13 cellular contexts compared by ENCODE assay signal in the genomic region with DNA sequence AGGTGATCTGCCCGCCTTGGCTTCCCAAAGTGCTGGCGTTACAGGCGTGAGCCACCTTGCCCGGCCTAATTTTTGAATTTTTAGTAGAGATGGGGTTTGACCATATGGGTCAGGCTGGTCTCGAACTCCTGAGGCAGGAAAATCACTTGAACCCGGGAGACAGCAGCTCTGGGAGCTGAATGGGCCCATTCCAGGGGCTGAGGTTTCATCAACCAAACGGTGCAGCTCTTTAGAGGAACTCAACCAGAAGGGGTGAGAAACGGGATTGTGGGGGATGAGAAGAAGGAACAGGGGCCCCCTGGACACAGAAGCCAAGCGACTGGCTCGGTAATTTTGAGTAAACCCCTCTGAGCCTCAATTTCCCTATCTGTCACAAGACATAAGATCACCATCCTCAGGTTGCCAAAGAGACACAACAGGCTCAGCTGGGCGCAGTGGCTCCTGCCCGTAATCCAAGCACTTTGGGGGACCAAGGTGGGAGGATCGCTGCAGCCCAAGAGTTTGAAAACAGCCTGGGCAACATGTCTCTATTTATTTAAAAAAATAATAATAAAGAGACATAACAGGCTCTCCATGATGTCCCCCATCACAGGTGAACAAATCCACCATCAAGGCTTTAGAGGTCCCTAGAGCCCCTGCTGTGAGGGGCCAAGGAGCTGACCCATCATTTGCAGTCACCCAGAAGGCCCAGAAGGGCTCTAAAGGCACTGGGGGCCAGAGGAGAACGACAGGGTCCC. TPM values are rescaled to one million over a fixed set of nuclear protein-coding genes. Genes with fewer than 3 reads are reported as not detected.
DNase-seq lines count a peak whose midpoint lies in the region; ATAC-seq and TF ChIP-seq lines count a peak whose summit lies in the region.
"Had no signal": no experiment of that assay in that cellular context is flagged by ENCODE, and none has a peak within 500 bp of the region (broad histone marks: within the 10 kb centered on the region; RNA-seq: fewer than 3 reads in every experiment).

No MANE protein-coding gene starts in this region.

- H3K9ac ChIP-seq in SK-N-SH (no peak overlapping the region), neural cell (ENCODE audit: low read length) (no peak overlapping the region)

- no peaks in the 10 kb centered on the region for H3K36me3 Mint-ChIP-seq in type B pancreatic cell
- peaks cover 2% of the 10 kb centered on the region for H3K36me3 Mint-ChIP-seq in WTC11

- 94% methylated on average over 14 of the region's 14 CpGs for WGBS in SK-N-SH (ENCODE audit: low lambda C conversion rate)

- H3K4me3 Mint-ChIP-seq in type B pancreatic cell (no peak overlapping the region), WTC11 (no peak overlapping the region)
- H3K4me3 Mint-ChIP-seq: CD8-positive, alpha-beta T cell had no signal

- H3K4me1 Mint-ChIP-seq in type B pancreatic cell (ENCODE audit: unreplicated experiment): no peaks in the 10 kb centered on the region
- peaks cover 12% of the 10 kb centered on the region for H3K4me1 Mint-ChIP-seq in WTC11

- peaks cover 23% of the 10 kb centered on the region for H3F3A ChIP-seq in SK-N-SH (replicated peaks; ENCODE audit: insufficient read depth)
- H3F3A ChIP-seq in neural cell (ENCODE audit: insufficient read depth, low read length, poor library complexity, severe bottlenecking): no peaks in the 10 kb centered on the region

- H4K20me1 ChIP-seq in SK-N-SH (ENCODE audit: insufficient read depth) (peaks cover 88% of the 10 kb centered on the region), neural cell (ENCODE audit: insufficient read depth) (peaks cover 29% of the 10 kb centered on the region)

- POLR2A ChIA-PET in SK-N-SH (lab: Yijun Ruan, JAX) (interaction anchor here (0.9 to 2.1 kb wide), 3 partner anchors 20 to 55 kb away, joined by 3 to 6 read pairs (median 3); a partner anchor contains a TSS), WTC11 (lab: Charles Lee) (interaction anchor here (0.7 kb wide), 1 partner anchor 59 kb away, joined by 4 read pairs; no protein-coding TSS in a partner anchor)

- TF ChIP-seq EP300 in SK-N-SH (IDR thresholded peaks at IDR 0.05; ENCODE audit: borderline replicate concordance in 1 of 2, low read depth in 1 of 2, low read length in 1 of 2): no peak
- no peak for TF ChIP-seq EP300 in neural cell (conservative IDR thresholded peaks at IDR 0.05; ENCODE audit: poor library complexity, severe bottlenecking)

- CTCF ChIA-PET in SK-N-SH (lab: Yijun Ruan, JAX): interaction anchor here (0.7 to 13.0 kb wide), 6 partner anchors 11 to 114 kb away, joined by 3 to 216 read pairs (median 4); no protein-coding TSS in a partner anchor
- CTCF ChIA-PET in WTC11 (lab: Charles Lee): interaction anchor here (0.7 to 4.0 kb wide), 15 partner anchors 7 to 145 kb away, joined by 3 to 24 read pairs (median 6); a partner anchor contains a TSS

- H3K79me2 ChIP-seq in SK-N-SH (ENCODE audit: insufficient read depth) (peaks cover 53% of the 10 kb centered on the region), neural cell (replicated peaks; ENCODE audit: insufficient read depth, low read length) (peaks cover 42% of the 10 kb centered on the region)

- H3K9me3 Mint-ChIP-seq in type B pancreatic cell (no peaks in the 10 kb centered on the region), WTC11 (no peaks in the 10 kb centered on the region)
- H3K9me3 Mint-ChIP-seq: CD8-positive, alpha-beta T cell had no signal

- H3K4me3 ChIP-seq in SK-N-SH (ENCODE audit: low read depth in 2 of 2, low read length in 1 of 2) (no peak overlapping the region), coronary artery (no peak overlapping the region), neural cell (ENCODE audit: low read length) (no peak overlapping the region), H7 (ENCODE audit: insufficient read depth, low read depth, low read length) (no peak overlapping the region)
- H3K4me3 ChIP-seq: K562 had no signal

- TF ChIP-seq CTCF in SK-N-SH (IDR thresholded peaks at IDR 0.05): no peak
- TF ChIP-seq CTCF in coronary artery (IDR thresholded peaks at IDR 0.05): no peak
- TF ChIP-seq CTCF in neural cell (IDR thresholded peaks at IDR 0.05; ENCODE audit: poor library complexity, severe bottlenecking): no peak
- TF ChIP-seq CTCF in type B pancreatic cell (conservative IDR thresholded peaks at IDR 0.05): no peak
- no peak for TF ChIP-seq CTCF in WTC11 (IDR thresholded peaks at IDR 0.05)

- H3K4me2 ChIP-seq in SK-N-SH (no peak overlapping the region), neural cell (ENCODE audit: low read length) (no peak overlapping the region)

- peak overlapping the region; percentile 82 for H3K27ac Mint-ChIP-seq in type B pancreatic cell
- no peak overlapping the region for H3K27ac Mint-ChIP-seq in WTC11

- DNase-seq in SK-N-SH (no peak), coronary artery (ENCODE audit: low spot score) (no peak), type B pancreatic cell (ENCODE audit: extremely low spot score, unreplicated experiment) (no peak), H7 (no peak), CD1c-positive myeloid dendritic cell (ENCODE audit: extremely low spot score) (no peak), WTC11 (ENCODE audit: low spot score) (no peak)
- DNase-seq: NCI-H1105 treated with DMSO at 0.1 percent for 48 hours; NK-92 treated with Interleukin-12 subunit alpha and Interleukin-12 subunit beta, amount 100 ng/mL, for 24 hours; retina had no signal

- H3K9me2 ChIP-seq in SK-N-SH: no peaks in the 10 kb centered on the region
- no peaks in the 10 kb centered on the region for H3K9me2 ChIP-seq in neural cell (ENCODE audit: insufficient read depth, low read length)

- H3K4me1 ChIP-seq in SK-N-SH (ENCODE audit: control insufficient read depth in 1 of 2, insufficient read depth in 2 of 2, low read depth in 1 of 2, low read length in 1 of 2): peaks cover 5 to 8% of the 10 kb centered on the region in 2 experiments; a peak in 3 of 4 replicates

- H3K9me3 ChIP-seq in SK-N-SH (no peaks in the 10 kb centered on the region), neural cell (ENCODE audit: low read length) (no peaks in the 10 kb centered on the region)

- H3K27me3 ChIP-seq in SK-N-SH (ENCODE audit: insufficient read depth) (no peaks in the 10 kb centered on the region), neural cell (ENCODE audit: insufficient read depth, low read depth, low read length) (no peaks in the 10 kb centered on the region), H7 (ENCODE audit: control insufficient read depth, insufficient read depth, low read length) (no peaks in the 10 kb centered on the region)

- H3K27ac ChIP-seq in SK-N-SH (ENCODE audit: low read depth in 2 of 2, low read length in 1 of 2) (no peak overlapping the region), coronary artery (peak overlapping the region; percentile 83 to 88), neural cell (ENCODE audit: low read length) (no peak overlapping the region)

- H3K27me3 Mint-ChIP-seq in type B pancreatic cell (no peaks in the 10 kb centered on the region), WTC11 (ENCODE audit: low read depth) (peaks cover 11% of the 10 kb centered on the region)

- no peak for TF ChIP-seq RAD21 in SK-N-SH (IDR thresholded peaks at IDR 0.05; ENCODE audit: low read length)
- TF ChIP-seq RAD21 in neural cell (conservative IDR thresholded peaks at IDR 0.05): no peak

- no peak for ATAC-seq in SK-N-SH treated with all-trans-retinoic acid at 6 μM for 48 hours
- ATAC-seq in WTC11: no peak

- H3K36me3 ChIP-seq in SK-N-SH (replicated peaks in 1 of 2; ENCODE audit: control insufficient read depth in 1 of 2, insufficient read depth in 2 of 2, low read length in 1 of 2) (peaks cover 1 to 12% of the 10 kb centered on the region in 2 experiments), neural cell (ENCODE audit: insufficient read depth, low read length) (peaks cover 9% of the 10 kb centered on the region), H7 (replicated peaks; ENCODE audit: control insufficient read depth, insufficient read depth, low read length) (peaks cover 4% of the 10 kb centered on the region)

- H2AFZ ChIP-seq in SK-N-SH (ENCODE audit: low read depth): no peak overlapping the region
- H2AFZ ChIP-seq in neural cell (ENCODE audit: low read depth, low read length): no peak overlapping the region

TF ChIP-seq in SK-N-SH, 30 proteins besides CTCF, POLR2A, EP300 and RAD21 (continues in another document):
- TF ChIP-seq TCF12 (IDR thresholded peaks at IDR 0.05): no peak

TF ChIP-seq in neural cell, 6 proteins besides CTCF, POLR2A, EP300 and RAD21 (continues in another document):
- no peak for TF ChIP-seq MXI1 (conservative IDR thresholded peaks at IDR 0.05; ENCODE audit: poor library complexity, severe bottlenecking)

TF ChIP-seq in WTC11, 78 proteins besides CTCF, POLR2A, EP300 and RAD21 (continues in another document):
- no peak for TF ChIP-seq JUN (CRISPR knock-in tag; IDR thresholded peaks at IDR 0.05)

RNA-seq across cellular contexts. Expression of a gene that starts 0.5 kb away (rescaled TPM):
- polyA plus RNA-seq in SK-N-SH (2012; rRNA removed): 1.9 and 2.5 TPM in 2 replicates
- polyA plus RNA-seq in SK-N-SH (2012; cell fraction: cytosol; rRNA removed): 0.19 and 0.41 TPM in 2 replicates
- polyA plus RNA-seq in SK-N-SH (2012; cell fraction: nucleus; rRNA removed): 16.0 and 19.5 TPM in 2 replicates
- 2.5 and 3.7 TPM in 2 replicates for polyA plus RNA-seq in neural cell
- 2.7 and 4.3 TPM in 2 replicates for polyA minus RNA-seq in neural cell
- total RNA-seq in type B pancreatic cell (ENCODE audit: low replicate concordance): 7.8 and 10.2 TPM in 2 replicates
- 0.55 and 0.76 TPM in 2 replicates for total RNA-seq in H7 (2014; rRNA removed; shearing (Covaris generic))
- 0.46 to 1.0 TPM (median 0.61 TPM) in 3 replicates for total RNA-seq in WTC11 (2021)

RNA-seq across cellular contexts. Expression of a gene that starts 7.7 kb away (rescaled TPM):
- polyA plus RNA-seq in SK-N-SH (2012; rRNA removed): 92.5 and 115 TPM in 2 replicates
- polyA plus RNA-seq in SK-N-SH (2012; cell fraction: cytosol; rRNA removed): 55.4 and 101 TPM in 2 replicates
- 125 and 131 TPM in 2 replicates for polyA plus RNA-seq in SK-N-SH (2012; cell fraction: nucleus; rRNA removed)
- 94.9 and 134 TPM in 2 replicates for polyA plus RNA-seq in neural cell
- polyA minus RNA-seq in neural cell: 150 and 167 TPM in 2 replicates
- 126 and 232 TPM in 2 replicates for total RNA-seq in type B pancreatic cell (ENCODE audit: low replicate concordance)
- 173 and 181 TPM in 2 replicates for total RNA-seq in H7 (2014; rRNA removed; shearing (Covaris generic))
- total RNA-seq in WTC11 (2021): 121 to 137 TPM (median 133 TPM) in 3 replicates

RNA-seq across cellular contexts. Expression of a gene that starts 47.5 kb away (rescaled TPM):
- polyA plus RNA-seq in SK-N-SH (2012; rRNA removed) (0.36 and 1.0 TPM in 2 replicates), neural cell (1.6 and 2.6 TPM in 2 replicates)
- 0.05 and 0.26 TPM in 2 replicates for polyA plus RNA-seq in SK-N-SH (2012; cell fraction: cytosol; rRNA removed)
- 4.1 and 8.2 TPM in 2 replicates for polyA plus RNA-seq in SK-N-SH (2012; cell fraction: nucleus; rRNA removed)
- polyA minus RNA-seq in neural cell: 0.24 and 0.93 TPM in 2 replicates
- total RNA-seq in type B pancreatic cell (ENCODE audit: low replicate concordance) (0.33 and 0.89 TPM in 2 replicates), WTC11 (2021) (3.0 to 5.7 TPM (median 3.8 TPM) in 3 replicates)
- total RNA-seq in H7 (2014; rRNA removed; shearing (Covaris generic)): 0.52 and 1.4 TPM in 2 replicates

RNA-seq across cellular contexts. Expression of a gene that starts 49.1 kb away (rescaled TPM):
- 235 and 277 TPM in 2 replicates for polyA plus RNA-seq in SK-N-SH (2012; rRNA removed)
- polyA plus RNA-seq in SK-N-SH (2012; cell fraction: cytosol; rRNA removed): 193 and 249 TPM in 2 replicates
- 104 and 192 TPM in 2 replicates for polyA plus RNA-seq in SK-N-SH (2012; cell fraction: nucleus; rRNA removed)
- polyA plus RNA-seq in neural cell: 382 and 410 TPM in 2 replicates
- 127 and 138 TPM in 2 replicates for polyA minus RNA-seq in neural cell
- 196 and 223 TPM in 2 replicates for total RNA-seq in type B pancreatic cell (ENCODE audit: low replicate concordance)
- 787 and 838 TPM in 2 replicates for total RNA-seq in H7 (2014; rRNA removed; shearing (Covaris generic))
- total RNA-seq in WTC11 (2021): 373 to 434 TPM (median 409 TPM) in 3 replicates

Comparison
In these comparisons a context has a peak if more than half of its experiments do, and no peak if none do; other contexts are left out.
1. H3K27ac ChIP-seq: peak in coronary artery (2 of 2); none in SK-N-SH (0 of 2) and neural cell (single experiment).